In the genomic region with DNA sequence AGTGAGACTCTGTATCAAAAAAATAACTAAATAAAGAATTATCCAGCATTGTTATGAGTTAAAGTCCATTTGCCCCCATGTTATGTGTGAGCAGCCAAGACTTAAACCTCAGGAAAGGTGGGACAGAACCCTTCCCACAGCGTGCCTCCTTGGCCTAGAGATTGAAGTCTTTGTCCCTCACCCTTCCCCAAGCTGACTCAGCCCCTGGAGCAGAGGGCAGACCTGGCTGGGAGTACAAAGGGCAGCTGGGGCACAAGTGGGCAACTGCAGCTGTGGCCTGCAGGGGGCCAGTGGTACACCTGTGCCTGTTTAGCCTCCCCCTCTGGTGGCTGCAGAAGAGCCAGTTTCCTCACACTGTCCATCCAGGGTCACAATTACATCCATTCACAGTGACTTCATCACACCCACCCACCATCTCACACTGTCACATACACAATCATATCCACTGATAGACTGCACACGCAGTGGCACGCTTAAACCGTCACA, we compare ENCODE assay signal across 1 cellular context.
TF ChIP-seq lines count a peak whose summit lies in the region.

No MANE protein-coding gene starts in this region.

TF ChIP-seq in endothelial cell of umbilical vein, 7 proteins besides CTCF, POLR2A, EP300 and RAD21:
- TF ChIP-seq POLR2AphosphoS5 (IDR thresholded peaks at IDR 0.05; ENCODE audit: insufficient read depth, low read depth, low read length) (peak; percentile 41), MYC (IDR thresholded peaks at IDR 0.05; ENCODE audit: low read depth, low read length) (peak; percentile 13), GATA2 (IDR thresholded peaks at IDR 0.05; ENCODE audit: insufficient read depth, insufficient read length, low read depth, low read length) (no peak), FOS (IDR thresholded peaks at IDR 0.05; ENCODE audit: borderline replicate concordance, insufficient read depth, low read length) (no peak)
- TF ChIP-seq, protein P1, sequence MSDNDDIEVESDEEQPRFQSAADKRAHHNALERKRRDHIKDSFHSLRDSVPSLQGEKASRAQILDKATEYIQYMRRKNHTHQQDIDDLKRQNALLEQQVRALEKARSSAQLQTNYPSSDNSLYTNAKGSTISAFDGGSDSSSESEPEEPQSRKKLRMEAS (IDR thresholded peaks at IDR 0.05; ENCODE audit: insufficient read depth, insufficient read length), result peak; percentile 43
